ENCODE assay signal across 9 cellular contexts in the genomic region with DNA sequence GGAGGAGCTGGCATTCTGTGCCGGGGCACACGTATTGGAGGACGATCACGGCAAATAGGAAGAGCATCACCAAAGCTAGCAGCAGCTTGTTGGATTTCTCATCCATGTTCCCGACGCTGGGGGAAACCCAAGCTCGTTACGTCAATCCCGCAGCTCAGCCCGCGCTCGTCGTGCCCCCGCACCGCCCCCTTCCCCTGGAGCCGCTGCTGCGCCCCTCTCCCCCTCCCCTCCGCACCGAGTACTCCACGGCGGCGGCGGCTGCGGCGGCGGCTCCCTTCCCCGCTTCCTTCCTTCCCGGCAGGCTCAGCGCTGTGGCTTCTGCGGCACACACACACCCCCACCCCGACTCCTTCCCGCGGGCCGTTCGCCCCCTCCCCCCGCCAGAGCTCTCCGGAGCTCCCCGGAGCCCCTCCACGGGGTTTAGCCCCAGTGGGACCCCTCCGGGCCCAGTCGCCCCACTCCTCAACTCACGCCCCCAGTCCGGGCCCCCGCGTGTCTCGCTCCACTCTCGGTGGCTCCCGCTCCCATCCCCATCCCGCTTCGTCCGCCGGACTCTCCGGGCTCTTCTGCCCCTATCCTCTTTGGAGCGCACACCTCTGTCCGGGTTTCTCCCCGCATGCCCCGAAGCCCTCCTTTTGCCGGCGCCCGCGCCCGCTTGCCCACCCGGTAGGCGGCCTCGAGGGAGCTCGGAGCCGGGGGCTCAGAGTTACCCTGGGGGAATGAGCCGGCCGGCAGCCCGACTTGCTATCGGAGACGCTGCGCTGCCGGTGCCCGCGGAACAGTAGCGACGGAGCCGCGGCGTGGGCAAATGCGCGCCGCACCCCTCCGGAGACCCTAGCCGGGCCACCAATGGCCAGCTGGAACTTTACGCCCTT. TPM values are rescaled to one million over a fixed set of nuclear protein-coding genes. Genes with fewer than 3 reads are reported as not detected.
DNase-seq lines count a peak whose midpoint lies in the region; ATAC-seq and TF ChIP-seq lines count a peak whose summit lies in the region.
"Had no signal": no experiment of that assay in that cellular context is flagged by ENCODE, and none has a peak within 500 bp of the region (broad histone marks: within the 10 kb centered on the region; RNA-seq: fewer than 3 reads in every experiment).

No MANE protein-coding gene starts in this region.

- H3K27ac ChIP-seq in transverse colon: no peak overlapping the region

- no peak for TF ChIP-seq EP300 in transverse colon (IDR thresholded peaks at IDR 0.05; ENCODE audit: low read depth)

- TF ChIP-seq CTCF in astrocyte of the spinal cord (IDR thresholded peaks at IDR 0.05; ENCODE audit: low read depth, low read length): no peak
- no peak for TF ChIP-seq CTCF in transverse colon (IDR thresholded peaks at IDR 0.05)
- no peak for TF ChIP-seq CTCF in omental fat pad (IDR thresholded peaks at IDR 0.05)

- TF ChIP-seq POLR2A in transverse colon (IDR thresholded peaks at IDR 0.05): no peak

- peak overlapping the region; percentile 35 for H3K4me3 ChIP-seq in astrocyte of the spinal cord (ENCODE audit: low read depth, low read length)
- peak overlapping the region; percentile 11 to 54 (median 28) for H3K4me3 ChIP-seq in transverse colon

- peak; percentile 45 for ATAC-seq in left colon
- no peak for ATAC-seq in omental fat pad (ENCODE audit: low FRiP score)

- in situ Hi-C loops in astrocyte of the spinal cord (cut with HindIII; ENCODE audit: low sequenced_read_pairs) (no loop called here), transverse colon (cut with MboI; ENCODE audit: low pct_ligation_motif_present in 1 of 4, low pct_unique_long_range_greater_than_20kb in 1 of 4, low sequenced_read_pairs in 3 of 4) (no loop called here)

- no peaks in the 10 kb centered on the region for H3K9me3 ChIP-seq in transverse colon

- H3K27me3 ChIP-seq in transverse colon: peaks cover 38% of the 10 kb centered on the region

- 49% methylated on average over 69 of the region's 87 CpGs; no CpG with 5 or more reads in 1 of the 2 donors for whole genome bisulfite sequencing in transverse colon (ENCODE audit: low coverage in 1 of 2), 2 donors

- no peaks in the 10 kb centered on the region for H3K36me3 ChIP-seq in transverse colon

- intact Hi-C loops in left colon (cut with DNase I, micrococcal nuclease) (no loop called here), transverse colon (cut with DNase I; ENCODE audit: low total_unique reads) (no loop called here)

- peaks cover 0 to 24% (median 8%) of the 10 kb centered on the region in 4 donors for H3K4me1 ChIP-seq in transverse colon

- DNase-seq in activated gamma-delta T cell (lab: John Stamatoyannopoulos, UW) (peak; percentile 17), activated gamma-delta T cell treated with Interleukin-2 at 50 U/mL for 16 hours (no peak), astrocyte of the spinal cord (ENCODE audit: low read depth, low spot score) (no peak), left colon (peak in 1 of 2 donors; percentile 9), transverse colon (peak; percentile 9), omental fat pad (ENCODE audit: low spot score) (no peak), GM19240 (ENCODE audit: insufficient read length, low spot score) (no peak), CD1c-positive myeloid dendritic cell (ENCODE audit: extremely low spot score) (no peak)

RNA-seq across cellular contexts. Expression of gene HS6ST2, which starts 1.0 kb away (rescaled TPM):
- total RNA-seq in left colon: under 1 TPM; 0.70 to 0.87 TPM
- 1 to 10 TPM in 1 of 4 donors, under 1 TPM in 1, not detected in 2; 0.14 to 1.1 TPM for total RNA-seq in transverse colon
- 1 to 10 TPM in 1 of 4 donors, under 1 TPM in 2, not detected in 1; 0.13 to 1.1 (median 0.46) TPM for total RNA-seq in omental fat pad
- total RNA-seq: fibroblast of villous mesenchyme had no signal

Comparison
In these comparisons a context has a peak if more than half of its experiments do, and no peak if none do; other contexts are left out.
1. DNase-seq: peak in activated gamma-delta T cell (single experiment) and transverse colon (single experiment); none in activated gamma-delta T cell treated with Interleukin-2 at 50 U/mL for 16 hours (single experiment), astrocyte of the spinal cord (single experiment), omental fat pad (single experiment), GM19240 (single experiment) and CD1c-positive myeloid dendritic cell (single experiment).